Comparison of ENCODE assay signal across 29 cellular contexts in the genomic region with DNA sequence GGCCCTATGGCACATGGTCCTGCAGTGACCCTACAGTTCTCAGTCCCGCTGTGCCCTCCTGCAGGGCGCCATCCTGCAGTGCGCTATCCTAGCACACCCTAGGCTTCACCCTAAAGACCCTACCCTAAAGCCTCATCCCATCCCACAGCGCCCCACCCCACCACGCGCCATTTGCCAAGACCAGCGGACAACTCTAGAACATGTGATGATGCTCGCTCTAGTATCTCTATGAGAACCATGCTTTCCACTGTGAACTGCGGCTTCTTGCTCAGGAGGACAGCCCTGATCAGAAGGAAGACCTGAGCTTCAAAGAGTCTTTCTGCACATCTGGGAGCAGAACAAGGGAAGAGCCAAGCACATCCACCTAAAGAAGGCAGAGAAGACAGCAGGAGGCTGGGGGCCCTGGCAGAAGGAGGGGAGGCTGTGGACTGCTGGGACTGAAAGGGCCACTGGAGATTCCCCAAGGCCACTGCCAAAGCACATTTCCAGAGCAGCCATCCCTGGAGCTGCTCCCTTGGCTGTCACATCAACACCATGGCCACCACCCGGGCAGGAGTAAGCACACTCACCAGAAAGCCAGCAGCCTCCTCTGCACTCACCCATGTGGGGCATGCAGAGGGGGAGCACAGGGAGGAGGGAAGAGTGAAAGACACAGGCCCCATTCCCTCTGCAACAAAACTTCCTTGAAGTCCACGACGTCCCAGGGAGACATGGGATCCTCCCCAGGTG.
DNase-seq lines count a peak whose midpoint lies in the region; ATAC-seq and TF ChIP-seq lines count a peak whose summit lies in the region.
"Had no signal": no experiment of that assay in that cellular context is flagged by ENCODE, and none has a peak within 500 bp of the region (broad histone marks: within the 10 kb centered on the region; RNA-seq: fewer than 3 reads in every experiment).

No MANE protein-coding gene starts in this region.

- H3K27ac Mint-ChIP-seq in natural killer cell treated with Interleukin-12 subunit alpha and Interleukin-12 subunit beta and Interleukin-15 and Interleukin-18, amount 100 ng/mL, for 72 hours: no peak overlapping the region
- H3K27ac Mint-ChIP-seq in natural killer cell: no peak overlapping the region
- peak overlapping the region; percentile 83 for H3K27ac Mint-ChIP-seq in mesothelial cell of epicardium
- H3K27ac Mint-ChIP-seq: activated naive CD4-positive, alpha-beta T cell treated with anti-CD3 and anti-CD28 coated beads, Interleukin-2, amount 50 U/mL, for 24 hours; activated T-helper 2 cell treated with anti-CD3 and anti-CD28 coated beads, Interferon-gamma antibody, Interleukin-2, Interleukin-4, amounts not matched to agents 10 μg/mL and 5 μg/mL and 100 μg/mL, durations not matched to agents 14 hours and 24 hours and 36 hours had no signal

- intact Hi-C loops in natural killer cell (cut with micrococcal nuclease): no loop called here

- H3K9me3 ChIP-seq in trophoblast cell (ENCODE audit: insufficient read depth, low read depth, low read length) (no peaks in the 10 kb centered on the region), Karpas-422 (ENCODE audit: low read length) (no peaks in the 10 kb centered on the region)
- H3K9me3 ChIP-seq: sigmoid colon, SJCRH30 had no signal

- peak overlapping the region; percentile 40 for H3K18ac ChIP-seq in trophoblast cell (ENCODE audit: low read length)

- H3K9ac ChIP-seq in trophoblast cell (ENCODE audit: low read length): no peak overlapping the region
- no peak overlapping the region for H3K9ac ChIP-seq in Karpas-422 (ENCODE audit: low read length)

- no peaks in the 10 kb centered on the region for H4K20me1 ChIP-seq in Karpas-422 (ENCODE audit: insufficient read depth, low read depth, low read length)

- H3K79me2 ChIP-seq in trophoblast cell (ENCODE audit: control insufficient read depth, insufficient read depth, low read length, poor library complexity) (peaks cover 9% of the 10 kb centered on the region), Karpas-422 (ENCODE audit: low read length) (peaks cover 76% of the 10 kb centered on the region)

- H2AFZ ChIP-seq in trophoblast cell (ENCODE audit: insufficient read depth, low read length, poor library complexity) (peak overlapping the region; percentile 32), Karpas-422 (ENCODE audit: low read length) (no peak overlapping the region)

- no peaks in the 10 kb centered on the region for H3K9me2 ChIP-seq in Karpas-422 (replicated peaks; ENCODE audit: insufficient read depth, low read length)

- H3K27me3 Mint-ChIP-seq in natural killer cell treated with Interleukin-12 subunit alpha and Interleukin-12 subunit beta and Interleukin-15 and Interleukin-18, amount 100 ng/mL, for 72 hours: peaks cover 2 to 7% of the 10 kb centered on the region in 2 donors
- H3K27me3 Mint-ChIP-seq in natural killer cell (ENCODE audit: low read depth in 2 of 2): no peaks in the 10 kb centered on the region
- no peaks in the 10 kb centered on the region for H3K27me3 Mint-ChIP-seq in mesothelial cell of epicardium (ENCODE audit: low read depth)
- H3K27me3 Mint-ChIP-seq: activated naive CD4-positive, alpha-beta T cell treated with anti-CD3 and anti-CD28 coated beads, Interleukin-2, amount 50 U/mL, for 24 hours had no signal

- TF ChIP-seq CTCF in natural killer cell (IDR thresholded peaks at IDR 0.05) (no peak), mesothelial cell of epicardium (IDR thresholded peaks at IDR 0.05; ENCODE audit: unreplicated experiment) (no peak), foreskin fibroblast (IDR thresholded peaks at IDR 0.05; ENCODE audit: low read depth, low read length) (no peak)

- no peak overlapping the region for H3K4me3 Mint-ChIP-seq in natural killer cell treated with Interleukin-12 subunit alpha and Interleukin-12 subunit beta and Interleukin-15 and Interleukin-18, amount 100 ng/mL, for 72 hours
- H3K4me3 Mint-ChIP-seq in natural killer cell (no peak overlapping the region), mesothelial cell of epicardium (no peak overlapping the region)
- H3K4me3 Mint-ChIP-seq: activated naive CD4-positive, alpha-beta T cell treated with anti-CD3 and anti-CD28 coated beads, Interleukin-2, amount 50 U/mL, for 24 hours had no signal

- H2BK12ac ChIP-seq in trophoblast cell (ENCODE audit: low read length): peak overlapping the region; percentile 0

- no peak overlapping the region for H3K14ac ChIP-seq in trophoblast cell (ENCODE audit: low read length)

- H3K9me3 Mint-ChIP-seq in natural killer cell treated with Interleukin-12 subunit alpha and Interleukin-12 subunit beta and Interleukin-15 and Interleukin-18, amount 100 ng/mL, for 72 hours: no peaks in the 10 kb centered on the region
- H3K9me3 Mint-ChIP-seq in natural killer cell (no peaks in the 10 kb centered on the region), mesothelial cell of epicardium (no peaks in the 10 kb centered on the region)
- H3K9me3 Mint-ChIP-seq: activated naive CD4-positive, alpha-beta T cell treated with anti-CD3 and anti-CD28 coated beads, Interleukin-2, amount 50 U/mL, for 24 hours; activated T-helper 2 cell treated with anti-CD3 and anti-CD28 coated beads, Interferon-gamma antibody, Interleukin-2, Interleukin-4, amounts not matched to agents 10 μg/mL and 5 μg/mL and 100 μg/mL, durations not matched to agents 14 hours and 24 hours and 36 hours had no signal

- H3K27me3 ChIP-seq in trophoblast cell (ENCODE audit: insufficient read depth, low read length) (no peaks in the 10 kb centered on the region), Karpas-422 (ENCODE audit: low read length) (no peaks in the 10 kb centered on the region)
- H3K27me3 ChIP-seq: cardiac muscle cell, sigmoid colon, SJCRH30 had no signal

- H2BK120ac ChIP-seq in trophoblast cell (ENCODE audit: insufficient read depth, low read length, poor library complexity): peak overlapping the region; percentile 5

- peaks cover 7% of the 10 kb centered on the region for H3K79me1 ChIP-seq in trophoblast cell (ENCODE audit: low read length)

- peak; percentile 2 to 7 for ATAC-seq in natural killer cell treated with Interleukin-12 subunit alpha and Interleukin-12 subunit beta and Interleukin-15 and Interleukin-18, amount 100 ng/mL, for 72 hours
- ATAC-seq in natural killer cell: no peak
- ATAC-seq in HG03565 (IDR thresholded peaks at IDR 0.05; ENCODE audit: unreplicated experiment): no peak

- H4K91ac ChIP-seq in trophoblast cell (ENCODE audit: low read depth, low read length): peak overlapping the region; percentile 25

- H3K4ac ChIP-seq in trophoblast cell (ENCODE audit: low read depth, low read length): peak overlapping the region; percentile 38

- H3K27ac ChIP-seq in trophoblast cell (ENCODE audit: low read depth, low read length) (no peak overlapping the region), Karpas-422 (ENCODE audit: low read length) (no peak overlapping the region)
- H3K27ac ChIP-seq: cardiac muscle cell, epithelial cell of prostate, sigmoid colon, SJCRH30, WERI-Rb-1 had no signal

- no peak overlapping the region for H3K4me2 ChIP-seq in trophoblast cell (ENCODE audit: low read length)
- H3K4me2 ChIP-seq in Karpas-422 (ENCODE audit: low read depth, low read length, poor library complexity, severe bottlenecking): no peak overlapping the region

- H4K8ac ChIP-seq in trophoblast cell (ENCODE audit: low read depth, low read length): peak overlapping the region; percentile 6

- no peak overlapping the region for H4K12ac ChIP-seq in trophoblast cell (ENCODE audit: low read depth, low read length)

- H3K4me1 ChIP-seq in trophoblast cell (ENCODE audit: control insufficient read depth in 1 of 2, insufficient read depth in 2 of 2, low read length in 2 of 2) (peaks cover 16 to 18% of the 10 kb centered on the region in 2 experiments), Karpas-422 (ENCODE audit: low read length) (peaks cover 24% of the 10 kb centered on the region)

- H2AK5ac ChIP-seq in trophoblast cell (ENCODE audit: low read length): no peak overlapping the region

- no peak overlapping the region for H2BK5ac ChIP-seq in trophoblast cell (ENCODE audit: low read depth, low read length, poor library complexity)

- H3K23ac ChIP-seq in trophoblast cell (ENCODE audit: low read length): no peak overlapping the region

- WGBS in trophoblast cell (ENCODE audit: extremely low coverage, insufficient coverage, insufficient read length): no CpG with 5 or more reads among the region's 12 CpGs

- no peak for DNase-seq in natural killer cell treated with Interleukin-12 subunit alpha and Interleukin-12 subunit beta and Interleukin-15 and Interleukin-18, amount 100 ng/mL, for 72 hours (ENCODE audit: low spot score)
- DNase-seq in natural killer cell (no peak), mesothelial cell of epicardium (ENCODE audit: low spot score in 2 of 2, unreplicated experiment in 2 of 2) (no peak), trophoblast cell (no peak), foreskin fibroblast (no peak), mucosa of gallbladder (ENCODE audit: low spot score) (no peak), Karpas-422 (no peak)
- DNase-seq: activated CD4-positive, alpha-beta T cell treated with anti-CD3 and anti-CD28 coated beads for 4 hours; activated CD8-positive, alpha-beta memory T cell treated with anti-CD3 and anti-CD28 coated beads for 24 hours; activated T-cell treated with anti-CD3 and anti-CD28 coated beads for 4 hours; cortex of kidney; DND-41; effector memory CD4-positive, alpha-beta T cell; GF-D8; midbrain; NCI-H1048; NCI-H187 treated with DMSO at 0.1 percent for 48 hours; NCI-H2171; RPMI8226; sigmoid colon; stimulated activated CD4-positive, alpha-beta T cell treated with anti-CD3 and anti-CD28 coated beads, Interleukin-4, amount 100 ng/mL, for 24 hours; substantia nigra; WERI-Rb-1 had no signal

- no peaks in the 10 kb centered on the region for H3K4me1 Mint-ChIP-seq in natural killer cell treated with Interleukin-12 subunit alpha and Interleukin-12 subunit beta and Interleukin-15 and Interleukin-18, amount 100 ng/mL, for 72 hours (ENCODE audit: low read depth in 2 of 2)
- H3K4me1 Mint-ChIP-seq in natural killer cell (no peaks in the 10 kb centered on the region), mesothelial cell of epicardium (peaks cover 48% of the 10 kb centered on the region)
- H3K4me1 Mint-ChIP-seq: activated naive CD4-positive, alpha-beta T cell treated with anti-CD3 and anti-CD28 coated beads, Interleukin-2, amount 50 U/mL, for 24 hours had no signal

- H3K36me3 ChIP-seq in trophoblast cell (ENCODE audit: control insufficient read depth in 1 of 2, insufficient read depth in 2 of 2, low read length in 2 of 2) (peaks cover 18 to 36% of the 10 kb centered on the region in 2 experiments), Karpas-422 (ENCODE audit: insufficient read depth, low read length) (no peaks in the 10 kb centered on the region)
- H3K36me3 ChIP-seq: cardiac muscle cell, sigmoid colon, SJCRH30, WERI-Rb-1 had no signal

- H3K4me3 ChIP-seq in trophoblast cell (ENCODE audit: low read depth, low read length) (no peak overlapping the region), foreskin fibroblast (ENCODE audit: low read depth in 1 of 2, low read length in 2 of 2) (no peak overlapping the region), Karpas-422 (ENCODE audit: low read length) (no peak overlapping the region)
- H3K4me3 ChIP-seq: cardiac muscle cell, sigmoid colon, SJCRH30 had no signal

- no peaks in the 10 kb centered on the region for H3K36me3 Mint-ChIP-seq in natural killer cell treated with Interleukin-12 subunit alpha and Interleukin-12 subunit beta and Interleukin-15 and Interleukin-18, amount 100 ng/mL, for 72 hours
- H3K36me3 Mint-ChIP-seq in natural killer cell: no peaks in the 10 kb centered on the region
- peaks cover 11% of the 10 kb centered on the region for H3K36me3 Mint-ChIP-seq in mesothelial cell of epicardium
- H3K36me3 Mint-ChIP-seq: activated naive CD4-positive, alpha-beta T cell treated with anti-CD3 and anti-CD28 coated beads, Interleukin-2, amount 50 U/mL, for 24 hours had no signal

Comparison
In these comparisons a context has a peak if more than half of its experiments do, and no peak if none do; other contexts are left out.
1. ATAC-seq: peak in natural killer cell treated with Interleukin-12 subunit alpha and Interleukin-12 subunit beta and Interleukin-15 and Interleukin-18, amount 100 ng/mL, for 72 hours (2 of 2); none in natural killer cell (0 of 3) and HG03565 (single experiment).